ENCODE assay signal across 22 cellular contexts in the genomic region with DNA sequence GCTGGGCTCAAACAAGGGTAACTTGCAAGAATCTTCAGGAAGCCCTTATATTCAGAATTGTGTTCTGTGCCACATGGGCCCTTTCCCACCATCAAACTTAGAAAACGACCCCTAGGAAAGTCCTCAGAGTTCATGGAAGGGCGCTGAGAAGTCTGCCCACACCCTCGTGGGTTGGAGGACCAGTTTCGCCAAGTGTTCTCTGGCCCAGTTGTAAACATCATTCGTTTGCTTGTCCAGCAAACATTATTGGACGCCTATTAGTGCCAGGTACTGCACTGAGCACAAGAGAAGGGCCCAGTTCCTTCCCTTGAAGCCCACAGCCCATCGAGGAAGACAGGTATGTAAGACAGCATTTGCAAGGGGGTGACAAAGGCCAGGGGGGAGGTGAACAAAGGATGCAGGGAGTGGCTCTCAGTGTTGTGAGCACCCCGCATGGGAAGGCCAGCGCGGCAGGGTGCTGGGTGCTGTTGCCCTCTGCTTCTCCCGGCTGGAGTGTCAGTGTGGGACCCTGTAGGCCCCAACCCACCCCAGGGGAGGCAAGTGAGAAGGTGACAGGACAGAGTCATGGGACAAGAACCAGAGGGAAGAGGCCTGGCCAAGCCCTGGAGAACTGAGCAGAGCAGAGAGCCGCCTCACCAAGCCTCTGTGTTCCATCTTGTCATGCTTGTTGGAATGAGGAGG.
DNase-seq lines count a peak whose midpoint lies in the region; ATAC-seq and TF ChIP-seq lines count a peak whose summit lies in the region.
"Had no signal": no experiment of that assay in that cellular context is flagged by ENCODE, and none has a peak within 500 bp of the region (broad histone marks: within the 10 kb centered on the region; RNA-seq: fewer than 3 reads in every experiment).

No MANE protein-coding gene starts in this region.

- 85% methylated on average over 12 of the region's 12 CpGs for WGBS in prostate gland

- H3K4me1 Mint-ChIP-seq in activated T-cell treated with anti-CD3 and anti-CD28 coated beads, Interleukin-2, amount 50 U/mL, for 72 hours (ENCODE audit: low read depth): peaks cover 78% of the 10 kb centered on the region
- peaks cover 59 to 96% (median 81%) of the 10 kb centered on the region in 4 donors for H3K4me1 Mint-ChIP-seq in CD4-positive, alpha-beta memory T cell
- H3K4me1 Mint-ChIP-seq in activated T-helper 17 cell treated with anti-CD3 and anti-CD28 coated beads, Interleukin-2, amount 50 U/mL, for 72 hours: peaks cover 34% of the 10 kb centered on the region

- no peak for TF ChIP-seq CTCF in prostate gland (IDR thresholded peaks at IDR 0.05)

- H3K4me1 ChIP-seq in CD4-positive, alpha-beta memory T cell (ENCODE audit: insufficient read depth, low read length): peaks cover 98% of the 10 kb centered on the region
- peaks cover 51% of the 10 kb centered on the region for H3K4me1 ChIP-seq in prostate gland (replicated peaks)

- no peak overlapping the region for H3K4me3 ChIP-seq in CD4-positive, alpha-beta memory T cell (ENCODE audit: low read length in 2 of 2)
- H3K4me3 ChIP-seq in prostate gland: no peak overlapping the region
- H3K4me3 ChIP-seq: body of pancreas, esophagus muscularis mucosa, gastrocnemius medialis, upper lobe of left lung had no signal

- H3K36me3 Mint-ChIP-seq in activated T-cell treated with anti-CD3 and anti-CD28 coated beads, Interleukin-2, amount 50 U/mL, for 72 hours (ENCODE audit: insufficient read depth in 2 of 2): peaks cover 10 to 11% of the 10 kb centered on the region in 2 donors
- peaks cover 0 to 4% of the 10 kb centered on the region in 2 donors for H3K36me3 Mint-ChIP-seq in CD4-positive, alpha-beta memory T cell
- H3K36me3 Mint-ChIP-seq in activated T-helper 17 cell treated with anti-CD3 and anti-CD28 coated beads, Interleukin-2, amount 50 U/mL, for 72 hours (ENCODE audit: low read depth): no peaks in the 10 kb centered on the region

- H3K27me3 Mint-ChIP-seq in activated T-cell treated with anti-CD3 and anti-CD28 coated beads, Interleukin-2, amount 50 U/mL, for 72 hours (ENCODE audit: low read depth): no peaks in the 10 kb centered on the region
- no peaks in the 10 kb centered on the region for H3K27me3 Mint-ChIP-seq in CD4-positive, alpha-beta memory T cell
- H3K27me3 Mint-ChIP-seq in activated T-helper 17 cell treated with anti-CD3 and anti-CD28 coated beads, Interleukin-2, amount 50 U/mL, for 72 hours: no peaks in the 10 kb centered on the region

- intact Hi-C loops in CD4-positive, alpha-beta memory T cell (cut with micrococcal nuclease): loop anchor here (10.0 kb wide), 2 partner anchors 184 to 534 kb away; partner anchors contain the start of genes COPS7B and PDE6D
- intact Hi-C loops in prostate gland (cut with DNase I): loop anchor here (10.0 kb wide), 1 partner anchor 174 kb away; no protein-coding TSS in a partner anchor

- DNase-seq in activated T-cell treated with anti-CD3 and anti-CD28 coated beads, Interleukin-2, amount 50 U/mL, for 72 hours: no peak
- DNase-seq in activated T-cell treated with anti-CD3 and anti-CD28 coated beads, Interleukin-2, amount 50 U/mL, for 48 hours: no peak
- DNase-seq in CD4-positive, alpha-beta memory T cell: no peak
- peak; percentile 48 for DNase-seq in prostate gland (ENCODE audit: low spot score)
- no peak for DNase-seq in COLO668 (lab: John Stamatoyannopoulos, UW; ENCODE audit: unreplicated experiment)
- DNase-seq: activated CD4-positive, alpha-beta T cell treated with anti-CD3 and anti-CD28 coated beads for 48 hours; body of pancreas; DMS 273 treated with DMSO at 0.1 percent for 48 hours; effector CD8-positive, alpha-beta T cell; gastrocnemius medialis; NCI-H1048; NCI-H2029; NCI-H345; NCI-H82; occipital lobe; retina; Right ventricle myocardium superior had no signal

- POLR2A ChIA-PET in CD4-positive, alpha-beta memory T cell (lab: Charles Lee; ENCODE audit: partially characterized antibody): interaction anchor here (1.2 kb wide), 1 partner anchor 357 kb away, joined by 3 read pairs; the partner anchor contains the start of gene DIS3L2

- ATAC-seq in activated T-cell treated with anti-CD3 and anti-CD28 coated beads, Interleukin-2, amount 50 U/mL, for 72 hours (replicated peaks in 1 of 2): no peak
- no peak for ATAC-seq in activated T-helper 17 cell treated with anti-CD3 and anti-CD28 coated beads, Interleukin-2, amount 50 U/mL, for 72 hours (replicated peaks)
- ATAC-seq in GM21619 (IDR thresholded peaks at IDR 0.05; ENCODE audit: unreplicated experiment): no peak
- no peak for ATAC-seq in GM21447 (IDR thresholded peaks at IDR 0.05; ENCODE audit: unreplicated experiment)
- ATAC-seq: body of pancreas, gastrocnemius medialis had no signal

- TF ChIP-seq POLR2A in prostate gland (IDR thresholded peaks at IDR 0.05): no peak

- H3K27ac Mint-ChIP-seq in activated T-cell treated with anti-CD3 and anti-CD28 coated beads, Interleukin-2, amount 50 U/mL, for 72 hours: peak overlapping the region; percentile 72
- H3K27ac Mint-ChIP-seq in CD4-positive, alpha-beta memory T cell: peak overlapping the region; percentile 62 to 87 (median 79)
- H3K27ac Mint-ChIP-seq in activated T-helper 17 cell treated with anti-CD3 and anti-CD28 coated beads, Interleukin-2, amount 50 U/mL, for 72 hours: peak overlapping the region; percentile 44

- no peaks in the 10 kb centered on the region for H3K36me3 ChIP-seq in CD4-positive, alpha-beta memory T cell (ENCODE audit: insufficient read depth, low read length)
- no peaks in the 10 kb centered on the region for H3K36me3 ChIP-seq in prostate gland
- H3K36me3 ChIP-seq: esophagus muscularis mucosa, gastrocnemius medialis had no signal

- peak overlapping the region; percentile 54 to 65 for H3K4me3 Mint-ChIP-seq in activated T-cell treated with anti-CD3 and anti-CD28 coated beads, Interleukin-2, amount 50 U/mL, for 72 hours
- H3K4me3 Mint-ChIP-seq in CD4-positive, alpha-beta memory T cell: peak overlapping the region in 2 of 8 donors; percentile 22 to 57
- no peak overlapping the region for H3K4me3 Mint-ChIP-seq in activated T-helper 17 cell treated with anti-CD3 and anti-CD28 coated beads, Interleukin-2, amount 50 U/mL, for 72 hours

- CTCF ChIA-PET in CD4-positive, alpha-beta memory T cell (lab: Charles Lee; ENCODE audit: partially characterized antibody): interaction anchor here (1.1 to 4.2 kb wide), 4 partner anchors 6 to 412 kb away, joined by 3 to 37 read pairs (median 8); no protein-coding TSS in a partner anchor

- H3K9me3 ChIP-seq in CD4-positive, alpha-beta memory T cell (ENCODE audit: control insufficient read depth in 1 of 2, low read length in 2 of 2): no peaks in the 10 kb centered on the region
- no peaks in the 10 kb centered on the region for H3K9me3 ChIP-seq in prostate gland
- H3K9me3 ChIP-seq: body of pancreas, esophagus muscularis mucosa, gastrocnemius medialis, upper lobe of left lung had no signal

- peaks cover 2 to 8% of the 10 kb centered on the region in 2 donors for H3K9me3 Mint-ChIP-seq in activated T-cell treated with anti-CD3 and anti-CD28 coated beads, Interleukin-2, amount 50 U/mL, for 72 hours
- peaks cover 0 to 5% (median 0%) of the 10 kb centered on the region in 8 donors for H3K9me3 Mint-ChIP-seq in CD4-positive, alpha-beta memory T cell
- H3K9me3 Mint-ChIP-seq in activated T-helper 17 cell treated with anti-CD3 and anti-CD28 coated beads, Interleukin-2, amount 50 U/mL, for 72 hours: peaks cover 4% of the 10 kb centered on the region

- H3K27ac ChIP-seq in CD4-positive, alpha-beta memory T cell (ENCODE audit: low read depth, low read length): no peak overlapping the region
- peak overlapping the region; percentile 70 to 82 for H3K27ac ChIP-seq in prostate gland
- H3K27ac ChIP-seq: body of pancreas, esophagus muscularis mucosa, gastrocnemius medialis had no signal

- no peaks in the 10 kb centered on the region for H3K27me3 ChIP-seq in CD4-positive, alpha-beta memory T cell (ENCODE audit: insufficient read depth, low read length)
- no peaks in the 10 kb centered on the region for H3K27me3 ChIP-seq in prostate gland (replicated peaks; ENCODE audit: insufficient read depth)
- H3K27me3 ChIP-seq: body of pancreas, esophagus muscularis mucosa, gastrocnemius medialis, upper lobe of left lung had no signal
